Comparison of ENCODE assay signal across 8 cellular contexts in the genomic region with DNA sequence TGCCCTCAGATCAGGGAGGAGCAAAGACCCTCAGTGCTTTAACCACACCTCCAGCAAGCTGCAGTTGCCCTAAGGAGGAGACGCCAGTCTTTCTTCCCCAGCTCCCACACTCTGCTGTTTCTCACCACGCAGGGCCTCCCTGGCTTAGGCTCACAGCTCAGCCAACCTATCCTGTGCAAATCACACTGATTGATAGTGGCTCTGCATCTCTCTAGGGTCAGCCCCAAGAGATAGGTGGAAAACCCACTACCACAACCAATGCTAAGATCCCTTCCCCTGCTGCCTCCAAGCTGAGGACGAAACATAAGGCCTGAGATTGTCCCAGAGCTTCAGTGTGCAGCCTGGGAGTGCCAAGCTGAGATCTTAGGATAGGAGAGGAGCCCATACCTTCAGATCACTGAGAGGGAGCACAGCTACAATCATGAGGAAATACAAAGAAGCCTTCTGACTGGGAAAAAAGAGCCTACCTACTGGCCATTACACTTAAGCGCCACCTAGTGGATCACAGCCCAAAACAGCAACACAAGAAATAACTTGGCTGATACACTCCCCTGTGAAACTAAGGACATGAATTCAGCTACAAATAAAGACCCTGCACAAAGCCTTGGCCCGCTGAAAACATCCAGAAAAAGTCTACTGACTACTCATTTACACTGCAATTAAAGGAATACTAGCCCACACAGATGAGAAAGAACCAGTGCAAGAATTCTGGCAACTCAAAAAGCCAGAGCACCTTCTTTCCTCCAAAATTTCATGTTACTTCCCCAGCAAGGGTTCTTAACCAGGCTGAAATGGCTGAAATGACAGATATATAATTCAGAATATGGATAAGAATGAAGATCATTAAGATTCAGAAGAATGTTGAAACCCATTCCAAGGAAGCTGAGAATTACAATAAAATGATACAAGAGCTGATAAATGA.
DNase-seq lines count a peak whose midpoint lies in the region; ATAC-seq and TF ChIP-seq lines count a peak whose summit lies in the region.

No MANE protein-coding gene starts in this region.

- no peaks in the 10 kb centered on the region for H3K9me2 ChIP-seq in Karpas-422 (replicated peaks; ENCODE audit: insufficient read depth, low read length)

- no peak overlapping the region for H3K9ac ChIP-seq in Karpas-422 (ENCODE audit: low read length)
- no peak overlapping the region for H3K9ac ChIP-seq in SK-N-MC (ENCODE audit: insufficient read length)

- intact Hi-C loops in esophagus muscularis mucosa (cut with DNase I) = no loop called here

- H3K27ac ChIP-seq in Karpas-422 (ENCODE audit: low read length) (no peak overlapping the region), SK-N-MC (no peak overlapping the region), esophagus muscularis mucosa (replicated peaks in 1 of 4) (no peak overlapping the region)

- no peaks in the 10 kb centered on the region for H3K79me2 ChIP-seq in Karpas-422 (ENCODE audit: low read length)

- ATAC-seq in GM21529 (IDR thresholded peaks at IDR 0.05; ENCODE audit: unreplicated experiment) (peak; percentile 81), GM19023 (IDR thresholded peaks at IDR 0.05; ENCODE audit: unreplicated experiment) (no peak)

- H3K27me3 ChIP-seq in Karpas-422 (ENCODE audit: low read length) (no peaks in the 10 kb centered on the region), esophagus muscularis mucosa (no peaks in the 10 kb centered on the region)

- no peak for TF ChIP-seq EP300 in esophagus muscularis mucosa (IDR thresholded peaks at IDR 0.05)

- no peak overlapping the region for H3K4me2 ChIP-seq in Karpas-422 (ENCODE audit: low read depth, low read length, poor library complexity, severe bottlenecking)

- H2AFZ ChIP-seq in Karpas-422 (ENCODE audit: low read length) = no peak overlapping the region

- H3K36me3 ChIP-seq in Karpas-422 (ENCODE audit: insufficient read depth, low read length) = no peaks in the 10 kb centered on the region
- no peaks in the 10 kb centered on the region for H3K36me3 ChIP-seq in SK-N-MC (ENCODE audit: insufficient read depth, low read length)
- H3K36me3 ChIP-seq in esophagus muscularis mucosa = no peaks in the 10 kb centered on the region

- H3K4me1 ChIP-seq in Karpas-422 (ENCODE audit: low read length) (no peaks in the 10 kb centered on the region), esophagus muscularis mucosa (peaks cover 0 to 18% (median 0%) of the 10 kb centered on the region in 4 donors)

- 53% methylated on average over 5 of the region's 5 CpGs for WGBS in esophagus muscularis mucosa

- peak; percentile 46 for DNase-seq in activated CD4-positive, alpha-beta T cell treated with anti-CD3 and anti-CD28 coated beads for 48 hours
- DNase-seq in activated CD4-positive, alpha-beta T cell treated with anti-CD3 and anti-CD28 coated beads for 1 hour = no peak
- DNase-seq in Karpas-422 (peak; percentile 83), SK-N-MC (ENCODE audit: low read depth, low spot score) (peak; percentile 73), esophagus muscularis mucosa (ENCODE audit: extremely low spot score) (no peak), non-pigmented ciliary epithelial cell (ENCODE audit: low read depth) (peak; percentile 45)

- H4K20me1 ChIP-seq in Karpas-422 (ENCODE audit: insufficient read depth, low read depth, low read length) = no peaks in the 10 kb centered on the region

- no peak for TF ChIP-seq POLR2A in esophagus muscularis mucosa (IDR thresholded peaks at IDR 0.05; ENCODE audit: low read depth)

- H3K9me3 ChIP-seq in Karpas-422 (ENCODE audit: low read length) (no peaks in the 10 kb centered on the region), SK-N-MC (ENCODE audit: low read depth, low read length) (no peaks in the 10 kb centered on the region), esophagus muscularis mucosa (peaks cover 0 to 10% (median 0%) of the 10 kb centered on the region in 4 donors)

- H3K4me3 ChIP-seq in Karpas-422 (ENCODE audit: low read length) = no peak overlapping the region
- no peak overlapping the region for H3K4me3 ChIP-seq in SK-N-MC
- H3K4me3 ChIP-seq in esophagus muscularis mucosa = no peak overlapping the region

- TF ChIP-seq CTCF in esophagus muscularis mucosa (IDR thresholded peaks at IDR 0.05) = peak; percentile 30 to 62 (median 43)

Comparison
In these comparisons a context has a peak if more than half of its experiments do, and no peak if none do; other contexts are left out.
1. DNase-seq: peak in activated CD4-positive, alpha-beta T cell treated with anti-CD3 and anti-CD28 coated beads for 48 hours (single experiment), Karpas-422 (single experiment), SK-N-MC (single experiment) and non-pigmented ciliary epithelial cell (single experiment); none in activated CD4-positive, alpha-beta T cell treated with anti-CD3 and anti-CD28 coated beads for 1 hour (single experiment) and esophagus muscularis mucosa (single experiment).